9 cellular contexts compared by ENCODE assay signal in genomic region chr3:120198305-120198878, GRCh38.
DNase-seq lines count a peak whose midpoint lies in the region; ATAC-seq and TF ChIP-seq lines count a peak whose summit lies in the region.
"Had no signal": no experiment of that assay in that cellular context is flagged by ENCODE, and none has a peak within 500 bp of the region (broad histone marks: within the 10 kb centered on the region; RNA-seq: fewer than 3 reads in every experiment).

No MANE protein-coding gene starts in this region.

- H3K4me3 Mint-ChIP-seq in endothelial cell (ENCODE audit: unreplicated experiment), result no peak overlapping the region
- H3K4me3 Mint-ChIP-seq: CD4-positive, alpha-beta memory T cell had no signal

- ATAC-seq in HG03280 (IDR thresholded peaks at IDR 0.05; ENCODE audit: unreplicated experiment), result no peak

- H3K27me3 Mint-ChIP-seq in endothelial cell (ENCODE audit: unreplicated experiment), result no peaks in the 10 kb centered on the region
- H3K27me3 Mint-ChIP-seq: CD4-positive, alpha-beta memory T cell had no signal

- no peaks in the 10 kb centered on the region for H3K9me3 Mint-ChIP-seq in endothelial cell (ENCODE audit: unreplicated experiment)
- H3K9me3 Mint-ChIP-seq: CD4-positive, alpha-beta memory T cell had no signal

- no peak overlapping the region for H3K27ac Mint-ChIP-seq in endothelial cell (ENCODE audit: unreplicated experiment)
- H3K27ac Mint-ChIP-seq: CD4-positive, alpha-beta memory T cell had no signal

- H3K36me3 Mint-ChIP-seq in endothelial cell (ENCODE audit: low read depth, unreplicated experiment), result no peaks in the 10 kb centered on the region
- H3K36me3 Mint-ChIP-seq: CD4-positive, alpha-beta memory T cell had no signal

- H3K4me1 Mint-ChIP-seq in endothelial cell (ENCODE audit: unreplicated experiment), result no peaks in the 10 kb centered on the region
- H3K4me1 Mint-ChIP-seq: CD4-positive, alpha-beta memory T cell had no signal

- TF ChIP-seq CTCF in choroid plexus epithelial cell (conservative IDR thresholded peaks at IDR 0.05; ENCODE audit: low read depth, low read length) (peak; percentile 50), endothelial cell (IDR thresholded peaks at IDR 0.05; ENCODE audit: unreplicated experiment) (no peak)

- peak; percentile 52 for DNase-seq in SIG-M5 treated with dmso at 0.1 percent for 504 hours (lab: John Stamatoyannopoulos, UW; ENCODE audit: unreplicated experiment)
- no peak for DNase-seq in SIG-M5 (lab: John Stamatoyannopoulos, UW)
- DNase-seq in NCI-H146 treated with DMSO at 0.1 percent for 48 hours (lab: John Stamatoyannopoulos, UW; ENCODE audit: unreplicated experiment), result peak; percentile 43
- peak; percentile 73 for DNase-seq in choroid plexus epithelial cell (ENCODE audit: low read depth)
- DNase-seq in putamen (ENCODE audit: low spot score), result peak; percentile 20
- DNase-seq in endothelial cell (ENCODE audit: low spot score), result no peak
- no peak for DNase-seq in iPS-NIHi11 (ENCODE audit: low spot score)

- H3K4me3 ChIP-seq in choroid plexus epithelial cell (ENCODE audit: low read depth, low read length), result no peak overlapping the region

Comparison
In these comparisons a context has a peak if more than half of its experiments do, and no peak if none do; other contexts are left out.
1. DNase-seq: peak in SIG-M5 treated with dmso at 0.1 percent for 504 hours (single experiment), NCI-H146 treated with DMSO at 0.1 percent for 48 hours (single experiment), choroid plexus epithelial cell (single experiment) and putamen (single experiment); none in SIG-M5 (single experiment), endothelial cell (single experiment) and iPS-NIHi11 (single experiment).